Comparison of ENCODE assay signal across 38 cellular contexts in genomic region chr12:107451246-107451645, GRCh38.
"Had no signal": no experiment of that assay in that cellular context is flagged by ENCODE, and none has a peak within 500 bp of the region (broad histone marks: within the 10 kb centered on the region; RNA-seq: fewer than 3 reads in every experiment).

No MANE protein-coding gene starts in this region.

- H3K36me3 ChIP-seq: adrenal gland, brain microvascular endothelial cell, breast epithelium, WERI-Rb-1 had no signal

- H3K36me3 Mint-ChIP-seq: activated CD8-positive, alpha-beta memory T cell treated with anti-CD3 and anti-CD28 coated beads, Interleukin-2, amount 10 ng/mL, durations not matched to agents 7 days and 5 days; activated naive CD4-positive, alpha-beta T cell treated with anti-CD3 and anti-CD28 coated beads, Interleukin-2, amount 10 ng/mL, durations not matched to agents 7 days and 5 days; WTC11 had no signal

- H3K4me3 Mint-ChIP-seq: activated CD4-positive, alpha-beta memory T cell treated with anti-CD3 and anti-CD28 coated beads, Interleukin-2, amount 10 ng/mL, durations not matched to agents 7 days and 5 days; activated CD4-positive, alpha-beta T cell treated with anti-CD3 and anti-CD28 coated beads for 36 hours; activated CD4-positive, alpha-beta T cell treated with anti-CD3 and anti-CD28 coated beads, Interleukin-2, amount 10 ng/mL, durations not matched to agents 7 days and 5 days; activated CD8-positive, alpha-beta memory T cell treated with anti-CD3 and anti-CD28 coated beads, Interleukin-2, amount 10 ng/mL, durations not matched to agents 7 days and 5 days; activated CD8-positive, alpha-beta T cell treated with anti-CD3 and anti-CD28 coated beads, Interleukin-2, amount 10 ng/mL, durations not matched to agents 7 days and 5 days; activated naive CD4-positive, alpha-beta T cell treated with anti-CD3 and anti-CD28 coated beads, Interleukin-2, amount 10 ng/mL, durations not matched to agents 7 days and 5 days; activated naive CD4-positive, alpha-beta T cell treated with anti-CD3 and anti-CD28 coated beads, Interleukin-2, amount 50 U/mL, for 24 hours; activated naive CD8-positive, alpha-beta T cell; activated naive CD8-positive, alpha-beta T cell treated with anti-CD3 and anti-CD28 coated beads, Interleukin-2, amount 10 ng/mL, durations not matched to agents 7 days and 5 days; activated T-cell treated with anti-CD3 and anti-CD28 coated beads, Interleukin-2, amount 50 U/mL, for 24 hours; T-helper 1 cell treated with Interleukin-12 subunit alpha and Interleukin-12 subunit beta and Interleukin-4 antibody, amounts not matched to agents 30 μg/mL and 1 μg/mL, for 36 hours; T-helper 2 cell treated with Interferon-gamma antibody and Interleukin-4, amounts not matched to agents 5 μg/mL and 100 μg/mL, for 36 hours; WTC11 had no signal

- H3K9me3 ChIP-seq: adrenal gland, body of pancreas, breast epithelium had no signal

- ATAC-seq: activated CD4-positive, alpha-beta T cell treated with anti-CD3 and anti-CD28 coated beads for 36 hours; activated CD4-positive, CD25-positive, alpha-beta regulatory T cell treated with anti-CD3 and anti-CD28 coated beads, Interleukin-2, amount 50 U/mL, for 24 hours; activated CD8-positive, alpha-beta memory T cell treated with anti-CD3 and anti-CD28 coated beads, Interleukin-2, amount 10 ng/mL, durations not matched to agents 7 days and 5 days; activated CD8-positive, alpha-beta T cell treated with anti-CD3 and anti-CD28 coated beads, Interleukin-2, amount 10 ng/mL, durations not matched to agents 7 days and 5 days; body of pancreas had no signal

- H3K4me1 ChIP-seq: adrenal gland, breast epithelium had no signal

- H3K27me3 Mint-ChIP-seq: activated CD4-positive, alpha-beta memory T cell treated with anti-CD3 and anti-CD28 coated beads, Interleukin-2, amount 10 ng/mL, durations not matched to agents 7 days and 5 days; activated CD4-positive, alpha-beta T cell treated with anti-CD3 and anti-CD28 coated beads for 36 hours; activated CD4-positive, alpha-beta T cell treated with anti-CD3 and anti-CD28 coated beads, Interleukin-2, amount 10 ng/mL, durations not matched to agents 7 days and 5 days; activated CD8-positive, alpha-beta memory T cell treated with anti-CD3 and anti-CD28 coated beads, Interleukin-2, amount 10 ng/mL, durations not matched to agents 7 days and 5 days; activated naive CD4-positive, alpha-beta T cell treated with anti-CD3 and anti-CD28 coated beads, Interleukin-2, amount 50 U/mL, for 24 hours; activated naive CD8-positive, alpha-beta T cell; activated naive CD8-positive, alpha-beta T cell treated with anti-CD3 and anti-CD28 coated beads, Interleukin-2, amount 10 ng/mL, durations not matched to agents 7 days and 5 days; activated T-cell treated with anti-CD3 and anti-CD28 coated beads, Interleukin-2, amount 50 U/mL, for 24 hours had no signal

- DNase-seq: activated CD4-positive, alpha-beta memory T cell treated with anti-CD3 and anti-CD28 coated beads, Interleukin-2, amount 10 ng/mL, durations not matched to agents 7 days and 5 days; activated CD4-positive, alpha-beta T cell treated with anti-CD3 and anti-CD28 coated beads for 1 hour; activated CD4-positive, alpha-beta T cell treated with anti-CD3 and anti-CD28 coated beads for 36 hours; activated CD4-positive, alpha-beta T cell treated with anti-CD3 and anti-CD28 coated beads for 48 hours; activated CD4-positive, alpha-beta T cell treated with anti-CD3 and anti-CD28 coated beads, Interleukin-2, amount 10 ng/mL, durations not matched to agents 7 days and 5 days; activated CD4-positive, alpha-beta T cell treated with anti-CD3 and anti-CD28 coated beads, Interleukin-2, amount 50 U/mL, for 48 hours; activated CD4-positive, CD25-positive, alpha-beta regulatory T cell; activated CD8-positive, alpha-beta memory T cell treated with anti-CD3 and anti-CD28 coated beads for 24 hours; activated CD8-positive, alpha-beta memory T cell treated with anti-CD3 and anti-CD28 coated beads, Interleukin-2, amount 10 ng/mL, durations not matched to agents 7 days and 5 days; activated CD8-positive, alpha-beta memory T cell treated with anti-CD3 and anti-CD28 coated beads, Interleukin-2, amount 50 U/mL, for 48 hours; activated CD8-positive, alpha-beta T cell treated with anti-CD3 and anti-CD28 coated beads, Interleukin-2, amount 10 ng/mL, durations not matched to agents 7 days and 5 days; activated effector memory CD4-positive, alpha-beta T cell treated with Interleukin-2 at 50 U/mL for 16 hours; activated gamma-delta T cell; activated naive CD4-positive, alpha-beta T cell treated with anti-CD3 and anti-CD28 coated beads, Interleukin-2, amount 10 ng/mL, durations not matched to agents 7 days and 5 days; activated naive CD4-positive, alpha-beta T cell treated with Interleukin-2 at 50 U/mL for 16 hours; activated naive CD8-positive, alpha-beta T cell treated with anti-CD3 and anti-CD28 coated beads, Interleukin-2, amount 10 ng/mL, durations not matched to agents 7 days and 5 days; activated T-cell treated with anti-CD3 and anti-CD28 coated beads, Interleukin-2, amount 50 U/mL, for 24 hours; activated T-cell treated with anti-CD3 and anti-CD28 coated beads, Interleukin-2, amount 50 U/mL, for 48 hours; adrenal gland; amniotic stem cell; aorta; body of pancreas; brain microvascular endothelial cell; central memory CD4-positive, alpha-beta T cell; T-helper 1 cell; T-helper 2 cell; T-helper 9 cell; WERI-Rb-1 had no signal

- H3K27me3 ChIP-seq: adrenal gland, body of pancreas, brain microvascular endothelial cell, breast epithelium had no signal

- H3K9me3 Mint-ChIP-seq: activated T-helper 2 cell treated with anti-CD3 and anti-CD28 coated beads, Interferon-gamma antibody, Interleukin-2, Interleukin-4, amounts not matched to agents 10 μg/mL and 5 μg/mL and 100 μg/mL, durations not matched to agents 14 hours and 24 hours and 36 hours; T-helper 1 cell treated with Interleukin-12 subunit alpha and Interleukin-12 subunit beta and Interleukin-4 antibody, amounts not matched to agents 30 μg/mL and 1 μg/mL, for 36 hours; T-helper 2 cell treated with Interferon-gamma antibody and Interleukin-4, amounts not matched to agents 5 μg/mL and 100 μg/mL, for 36 hours had no signal

- H3K4me3 ChIP-seq: adrenal gland, body of pancreas, breast epithelium had no signal

- H3K4me1 Mint-ChIP-seq: activated CD4-positive, alpha-beta memory T cell treated with anti-CD3 and anti-CD28 coated beads, Interleukin-2, amount 10 ng/mL, durations not matched to agents 7 days and 5 days; activated CD4-positive, alpha-beta T cell treated with anti-CD3 and anti-CD28 coated beads, Interleukin-2, amount 10 ng/mL, durations not matched to agents 7 days and 5 days; activated CD8-positive, alpha-beta memory T cell treated with anti-CD3 and anti-CD28 coated beads, Interleukin-2, amount 10 ng/mL, durations not matched to agents 7 days and 5 days; activated naive CD4-positive, alpha-beta T cell treated with anti-CD3 and anti-CD28 coated beads, Interleukin-2, amount 10 ng/mL, durations not matched to agents 7 days and 5 days; activated naive CD8-positive, alpha-beta T cell treated with anti-CD3 and anti-CD28 coated beads, Interleukin-2, amount 10 ng/mL, durations not matched to agents 7 days and 5 days had no signal

- H3K27ac ChIP-seq: adrenal gland, body of pancreas, brain microvascular endothelial cell, breast epithelium, WERI-Rb-1 had no signal

- H3K27ac Mint-ChIP-seq: activated CD4-positive, alpha-beta memory T cell treated with anti-CD3 and anti-CD28 coated beads, Interleukin-2, amount 10 ng/mL, durations not matched to agents 7 days and 5 days; activated CD4-positive, alpha-beta T cell treated with anti-CD3 and anti-CD28 coated beads for 36 hours; activated CD4-positive, alpha-beta T cell treated with anti-CD3 and anti-CD28 coated beads, Interleukin-2, amount 10 ng/mL, durations not matched to agents 7 days and 5 days; activated CD8-positive, alpha-beta memory T cell treated with anti-CD3 and anti-CD28 coated beads, Interleukin-2, amount 10 ng/mL, durations not matched to agents 7 days and 5 days; activated CD8-positive, alpha-beta T cell treated with anti-CD3 and anti-CD28 coated beads, Interleukin-2, amount 10 ng/mL, durations not matched to agents 7 days and 5 days; activated naive CD4-positive, alpha-beta T cell treated with anti-CD3 and anti-CD28 coated beads, Interleukin-2, amount 10 ng/mL, durations not matched to agents 7 days and 5 days; activated naive CD4-positive, alpha-beta T cell treated with anti-CD3 and anti-CD28 coated beads, Interleukin-2, amount 50 U/mL, for 24 hours; activated naive CD8-positive, alpha-beta T cell treated with anti-CD3 and anti-CD28 coated beads, Interleukin-2, amount 10 ng/mL, durations not matched to agents 7 days and 5 days; activated T-cell treated with anti-CD3 and anti-CD28 coated beads, Interleukin-2, amount 50 U/mL, for 24 hours; activated T-helper 2 cell treated with anti-CD3 and anti-CD28 coated beads, Interferon-gamma antibody, Interleukin-2, Interleukin-4, amounts not matched to agents 10 μg/mL and 5 μg/mL and 100 μg/mL, durations not matched to agents 14 hours and 24 hours and 36 hours; T-helper 1 cell treated with Interleukin-12 subunit alpha and Interleukin-12 subunit beta and Interleukin-4 antibody, amounts not matched to agents 30 μg/mL and 1 μg/mL, for 36 hours; T-helper 2 cell treated with Interferon-gamma antibody and Interleukin-4, amounts not matched to agents 5 μg/mL and 100 μg/mL, for 36 hours; WTC11 had no signal

- FAIRE-seq: astrocyte, TTC549 had no signal
